In genomic region chr1:19300211-19300610, GRCh38 we compare ENCODE assay signal across 23 cellular contexts. TPM values are rescaled to one million over a fixed set of nuclear protein-coding genes. Genes with fewer than 3 reads are reported as not detected.
"Had no signal": no experiment of that assay in that cellular context is flagged by ENCODE, and none has a peak within 500 bp of the region (broad histone marks: within the 10 kb centered on the region; RNA-seq: fewer than 3 reads in every experiment).

No MANE protein-coding gene starts in this region.

- H2AFZ ChIP-seq: hepatocyte, neural progenitor cell had no signal

- H3K36me3 ChIP-seq: neural progenitor cell had no signal

- H3K27ac Mint-ChIP-seq: activated CD8-positive, alpha-beta T cell treated with anti-CD3 and anti-CD28 coated beads, Interleukin-2, amount 10 ng/mL, durations not matched to agents 7 days and 5 days; activated naive CD4-positive, alpha-beta T cell treated with anti-CD3 and anti-CD28 coated beads, Interleukin-2, amount 50 U/mL, for 72 hours; activated T-helper 1 cell treated with anti-CD3 and anti-CD28 coated beads, Interleukin-12 subunit alpha, Interleukin-12 subunit beta, Interleukin-2, Interleukin-4 antibody, amounts not matched to agents 30 ng/mL and 10 ng/mL and 1 ng/mL, durations not matched to agents 14 hours and 24 hours and 36 hours; brain; dendritic cell treated with granulocyte-macrophage colony-stimulating factor and Interleukin-4, amounts not matched to agents 40 ng/mL and 50 ng/mL, for 4 days; immature natural killer cell; naive thymus-derived CD4-positive, alpha-beta T cell; neural progenitor cell had no signal

- H3K79me2 ChIP-seq: hepatocyte had no signal

- H3K4me1 Mint-ChIP-seq: brain, immature natural killer cell, neural progenitor cell had no signal

- H3K4me3 Mint-ChIP-seq: activated CD8-positive, alpha-beta T cell treated with anti-CD3 and anti-CD28 coated beads, Interleukin-2, amount 10 ng/mL, durations not matched to agents 7 days and 5 days; activated T-helper 1 cell treated with anti-CD3 and anti-CD28 coated beads, Interleukin-12 subunit alpha, Interleukin-12 subunit beta, Interleukin-2, Interleukin-4 antibody, amounts not matched to agents 30 ng/mL and 10 ng/mL and 1 ng/mL, durations not matched to agents 14 hours and 24 hours and 36 hours; brain; dendritic cell treated with granulocyte-macrophage colony-stimulating factor and Interleukin-4, amounts not matched to agents 40 ng/mL and 50 ng/mL, for 4 days; immature natural killer cell; naive thymus-derived CD4-positive, alpha-beta T cell; neural progenitor cell had no signal

- H3K4me3 ChIP-seq: hepatocyte, lung, neural progenitor cell, spleen, thoracic aorta, upper lobe of left lung had no signal

- H3K27me3 Mint-ChIP-seq: brain; dendritic cell treated with granulocyte-macrophage colony-stimulating factor and Interleukin-4, amounts not matched to agents 40 ng/mL and 50 ng/mL, for 4 days; naive thymus-derived CD4-positive, alpha-beta T cell had no signal

- ATAC-seq: activated CD8-positive, alpha-beta T cell treated with anti-CD3 and anti-CD28 coated beads, Interleukin-2, amount 10 ng/mL, durations not matched to agents 7 days and 5 days; activated naive CD4-positive, alpha-beta T cell treated with anti-CD3 and anti-CD28 coated beads, Interleukin-2, amount 50 U/mL, for 72 hours; foreskin keratinocyte; left lobe of liver; naive thymus-derived CD4-positive, alpha-beta T cell had no signal

- DNase-seq: activated CD4-positive, alpha-beta T cell treated with anti-CD3 and anti-CD28 coated beads for 1 hour; activated CD4-positive, alpha-beta T cell treated with anti-CD3 and anti-CD28 coated beads, Interleukin-2, amount 50 U/mL, for 1 hour; activated CD8-positive, alpha-beta T cell treated with anti-CD3 and anti-CD28 coated beads, Interleukin-2, amount 10 ng/mL, durations not matched to agents 7 days and 5 days; aorta; caudate nucleus; effector CD4-positive, alpha-beta T cell; erythroblast; foreskin keratinocyte; immature natural killer cell; naive thymus-derived CD4-positive, alpha-beta T cell; spleen; stimulated activated CD4-positive, alpha-beta T cell treated with anti-CD3 and anti-CD28 coated beads, Interleukin-4, amount 100 ng/mL, for 1 hour; stimulated activated naive CD4-positive, alpha-beta T cell; upper lobe of left lung had no signal

- H3K4me2 ChIP-seq: hepatocyte, neural progenitor cell had no signal

- H3K9ac ChIP-seq: neural progenitor cell had no signal

- H3K4me1 ChIP-seq: foreskin keratinocyte, neural progenitor cell, spleen, upper lobe of left lung had no signal

- H3K27me3 ChIP-seq: foreskin keratinocyte, hepatocyte, neural progenitor cell, spleen, upper lobe of left lung had no signal

- H3K27ac ChIP-seq: foreskin keratinocyte, hepatocyte, neural progenitor cell, spleen, thoracic aorta, upper lobe of left lung had no signal

RNA-seq across cellular contexts. Expression of gene AKR7A3, which starts 11.6 kb away (rescaled TPM):
- polyA plus RNA-seq: immature natural killer cell; naive thymus-derived CD4-positive, alpha-beta T cell had no signal
